Comparison of ENCODE assay signal across 11 cellular contexts in the genomic region with DNA sequence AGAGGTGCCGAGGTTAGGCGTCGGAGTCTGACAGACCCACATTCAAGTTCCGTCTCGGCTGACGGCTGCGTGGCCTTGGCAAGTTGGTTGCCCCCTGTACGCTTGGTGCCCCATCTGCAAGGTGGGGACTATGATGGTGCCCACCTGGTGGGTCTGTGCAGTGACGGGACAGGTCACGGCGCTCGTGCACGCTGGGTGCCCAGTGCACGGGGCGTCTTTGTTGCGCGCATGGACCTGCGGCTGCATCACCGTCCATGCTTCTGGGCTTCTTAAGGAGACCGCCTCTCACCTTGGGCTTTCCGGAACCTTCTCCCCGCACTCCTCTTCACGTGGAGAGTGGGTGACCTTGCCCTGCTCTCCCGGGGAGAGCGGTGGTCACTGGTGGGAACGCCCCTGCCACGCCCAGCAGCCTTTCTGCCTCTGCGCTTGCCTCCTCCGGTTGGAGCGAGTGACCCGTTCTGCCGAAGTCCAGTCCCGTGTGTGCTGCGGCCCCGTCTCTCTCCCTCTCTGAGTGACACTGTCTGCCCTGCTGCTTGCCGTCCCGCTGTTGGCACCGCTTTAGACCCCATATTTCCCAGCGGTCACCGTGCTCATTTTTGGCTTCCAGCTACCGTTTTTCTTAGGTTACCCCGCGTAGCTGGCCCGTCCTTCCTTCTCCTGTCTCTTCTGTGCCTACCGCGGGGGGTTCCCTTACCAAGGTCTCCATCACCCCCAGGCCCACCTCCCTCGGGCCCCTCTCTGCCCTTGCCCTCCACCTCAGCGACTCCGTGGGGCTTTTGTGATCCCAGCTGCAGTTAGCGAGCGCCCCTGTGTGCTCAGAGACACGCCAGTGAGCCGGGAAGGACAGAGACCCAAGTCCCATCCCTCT.
"Had no signal": no experiment of that assay in that cellular context is flagged by ENCODE, and none has a peak within 500 bp of the region (broad histone marks: within the 10 kb centered on the region; RNA-seq: fewer than 3 reads in every experiment).

No MANE protein-coding gene starts in this region.

- ATAC-seq: gastroesophageal sphincter, heart right ventricle, left ventricle myocardium superior, right lobe of liver had no signal

- H3K27ac ChIP-seq: dorsolateral prefrontal cortex, gastroesophageal sphincter, right lobe of liver, tibial artery had no signal

- DNase-seq: activated CD4-positive, alpha-beta T cell treated with anti-CD3 and anti-CD28 coated beads for 1 hour; activated CD4-positive, alpha-beta T cell treated with anti-CD3 and anti-CD28 coated beads, Interleukin-2, amount 50 U/mL, for 4 hours; activated naive CD4-positive, alpha-beta T cell treated with anti-CD3 and anti-CD28 coated beads, Interleukin-2, amount 50 U/mL, for 16 hours; activated T-cell treated with anti-CD3 and anti-CD28 coated beads for 4 hours; heart right ventricle; left ventricle myocardium superior; stimulated activated CD4-positive, alpha-beta T cell treated with anti-CD3 and anti-CD28 coated beads, Interleukin-1b, Interleukin-23, amount 100 ng/mL, for 48 hours; tibial artery had no signal

- H3K9me3 ChIP-seq: gastroesophageal sphincter, heart right ventricle, right lobe of liver, tibial artery had no signal

- H3K36me3 ChIP-seq: right lobe of liver had no signal

- H3K4me3 ChIP-seq: dorsolateral prefrontal cortex, gastroesophageal sphincter, heart right ventricle, right lobe of liver, tibial artery had no signal

- H3K27me3 ChIP-seq: dorsolateral prefrontal cortex, gastroesophageal sphincter, heart right ventricle, right lobe of liver, tibial artery had no signal
